12 cellular contexts compared by ENCODE assay signal in the genomic region with DNA sequence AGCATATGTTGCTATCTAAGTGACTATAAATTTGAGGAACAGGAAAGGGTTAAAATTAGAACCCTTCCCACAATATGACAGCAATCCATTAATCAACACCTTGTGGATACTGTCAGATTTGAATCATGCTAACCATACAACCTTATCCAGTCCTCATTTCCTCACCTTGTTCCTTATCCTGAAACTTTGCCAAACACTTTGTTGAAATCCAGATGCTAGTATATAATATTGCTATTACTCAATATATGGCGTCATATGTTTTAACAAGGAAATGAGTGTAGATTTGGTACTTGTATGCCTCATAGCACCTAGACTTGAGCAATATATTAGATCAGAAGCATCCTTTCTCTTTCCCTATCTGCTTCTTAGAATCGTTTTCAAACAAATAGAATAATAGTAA.
A peak's percentile ranks its signal among the peaks of the same experiment; 100 is the strongest.
DNase-seq lines count a peak whose midpoint lies in the region; ATAC-seq and TF ChIP-seq lines count a peak whose summit lies in the region.
"Had no signal": no experiment of that assay in that cellular context is flagged by ENCODE, and none has a peak within 500 bp of the region (broad histone marks: within the 10 kb centered on the region; RNA-seq: fewer than 3 reads in every experiment).

No MANE protein-coding gene starts in this region.

- H3K27ac ChIP-seq in RWPE2 (ENCODE audit: poor library complexity, severe bottlenecking): peak overlapping the region; percentile 74
- H3K27ac ChIP-seq in skeletal muscle tissue (ENCODE audit: low read depth, low read length): peak overlapping the region; percentile 20

- H3K4me1 ChIP-seq in RWPE2 (ENCODE audit: insufficient read depth, poor library complexity, severe bottlenecking): peaks cover 19% of the 10 kb centered on the region
- H3K4me1 ChIP-seq in skeletal muscle tissue (ENCODE audit: control insufficient read depth in 3 of 3, insufficient read depth in 3 of 3, low read length in 3 of 3): peaks cover 0 to 5% (median 0%) of the 10 kb centered on the region in 3 donors
- H3K4me1 ChIP-seq: transverse colon had no signal

- no peak overlapping the region for H3K27ac Mint-ChIP-seq in progenitor cell of endocrine pancreas
- H3K27ac Mint-ChIP-seq: WTC11 had no signal

- no peaks in the 10 kb centered on the region for H3K36me3 ChIP-seq in RWPE2 (ENCODE audit: low read depth)
- H3K36me3 ChIP-seq in skeletal muscle tissue (ENCODE audit: control insufficient read depth in 3 of 3, insufficient read depth in 3 of 3, low read length in 3 of 3): no peaks in the 10 kb centered on the region
- H3K36me3 ChIP-seq: MG63, transverse colon had no signal

- H3K9me3 ChIP-seq in RWPE2 (ENCODE audit: severe bottlenecking): no peaks in the 10 kb centered on the region
- no peaks in the 10 kb centered on the region for H3K9me3 ChIP-seq in skeletal muscle tissue (ENCODE audit: control insufficient read depth in 3 of 3, low read length in 3 of 3)
- H3K9me3 ChIP-seq: MG63, transverse colon had no signal

- no peak for TF ChIP-seq CTCF in HFF-Myc (IDR thresholded peaks at IDR 0.05; ENCODE audit: low read depth, low read length, missing control alignments)
- no peak for TF ChIP-seq CTCF in RWPE2 (IDR thresholded peaks at IDR 0.05; ENCODE audit: poor library complexity, severe bottlenecking)
- TF ChIP-seq CTCF in fibroblast of pulmonary artery (IDR thresholded peaks at IDR 0.05; ENCODE audit: low read length, missing control alignments): no peak
- TF ChIP-seq CTCF in progenitor cell of endocrine pancreas (IDR thresholded peaks at IDR 0.05; ENCODE audit: unreplicated experiment): no peak

- no peaks in the 10 kb centered on the region for H3K9me3 Mint-ChIP-seq in progenitor cell of endocrine pancreas (ENCODE audit: low read depth)
- H3K9me3 Mint-ChIP-seq: WTC11 had no signal

- H3K4me3 ChIP-seq in HFF-Myc (replicated peaks; ENCODE audit: low read depth, low read length) (no peak overlapping the region), RWPE2 (ENCODE audit: severe bottlenecking) (no peak overlapping the region), fibroblast of pulmonary artery (replicated peaks; ENCODE audit: low read depth, low read length) (no peak overlapping the region), skeletal muscle tissue (ENCODE audit: low read length in 3 of 3) (no peak overlapping the region)
- H3K4me3 ChIP-seq: MG63, transverse colon had no signal

- peak; percentile 15 for DNase-seq in HFF-Myc (ENCODE audit: extremely low read depth, low read depth)
- no peak for DNase-seq in RWPE2 (ENCODE audit: low spot score)
- DNase-seq in fibroblast of pulmonary artery (ENCODE audit: low read depth): peak; percentile 75
- no peak for DNase-seq in islet precursor cell
- no peak for DNase-seq in stimulated activated naive CD4-positive, alpha-beta T cell (lab: John Stamatoyannopoulos, UW)
- no peak for DNase-seq in progenitor cell of endocrine pancreas (ENCODE audit: low spot score, unreplicated experiment)
- DNase-seq in activated CD4-positive, alpha-beta T cell treated with anti-CD3 and anti-CD28 coated beads for 48 hours: no peak
- DNase-seq: DMS153, transverse colon had no signal

- peak; percentile 89 for ATAC-seq in RWPE2 (ENCODE audit: low read depth)
- ATAC-seq: WTC11 had no signal

- H3K27me3 ChIP-seq in RWPE2 (ENCODE audit: insufficient read depth, poor library complexity, severe bottlenecking) (no peaks in the 10 kb centered on the region), skeletal muscle tissue (ENCODE audit: control insufficient read depth in 3 of 3, insufficient read depth in 3 of 3, low read length in 3 of 3) (no peaks in the 10 kb centered on the region)
- H3K27me3 ChIP-seq: MG63, transverse colon had no signal

- H3K4me1 Mint-ChIP-seq in progenitor cell of endocrine pancreas (ENCODE audit: low read depth): no peaks in the 10 kb centered on the region
- H3K4me1 Mint-ChIP-seq: WTC11 had no signal

- H3K27me3 Mint-ChIP-seq in progenitor cell of endocrine pancreas: no peaks in the 10 kb centered on the region

- H3K9ac ChIP-seq in skeletal muscle tissue (ENCODE audit: low read depth in 1 of 3, low read length in 3 of 3): no peak overlapping the region

- no peaks in the 10 kb centered on the region for H3K36me3 Mint-ChIP-seq in progenitor cell of endocrine pancreas (ENCODE audit: insufficient read depth)
- H3K36me3 Mint-ChIP-seq: WTC11 had no signal

- no peak overlapping the region for H3K4me3 Mint-ChIP-seq in progenitor cell of endocrine pancreas (ENCODE audit: low read depth)
- H3K4me3 Mint-ChIP-seq: WTC11 had no signal

Comparison
In these comparisons a context has a peak if more than half of its experiments do, and no peak if none do; other contexts are left out.
1. DNase-seq: peak in HFF-Myc (single experiment) and fibroblast of pulmonary artery (single experiment); none in RWPE2 (single experiment), islet precursor cell (single experiment), stimulated activated naive CD4-positive, alpha-beta T cell (0 of 6), progenitor cell of endocrine pancreas (single experiment) and activated CD4-positive, alpha-beta T cell treated with anti-CD3 and anti-CD28 coated beads for 48 hours (single experiment).